In the genomic region with DNA sequence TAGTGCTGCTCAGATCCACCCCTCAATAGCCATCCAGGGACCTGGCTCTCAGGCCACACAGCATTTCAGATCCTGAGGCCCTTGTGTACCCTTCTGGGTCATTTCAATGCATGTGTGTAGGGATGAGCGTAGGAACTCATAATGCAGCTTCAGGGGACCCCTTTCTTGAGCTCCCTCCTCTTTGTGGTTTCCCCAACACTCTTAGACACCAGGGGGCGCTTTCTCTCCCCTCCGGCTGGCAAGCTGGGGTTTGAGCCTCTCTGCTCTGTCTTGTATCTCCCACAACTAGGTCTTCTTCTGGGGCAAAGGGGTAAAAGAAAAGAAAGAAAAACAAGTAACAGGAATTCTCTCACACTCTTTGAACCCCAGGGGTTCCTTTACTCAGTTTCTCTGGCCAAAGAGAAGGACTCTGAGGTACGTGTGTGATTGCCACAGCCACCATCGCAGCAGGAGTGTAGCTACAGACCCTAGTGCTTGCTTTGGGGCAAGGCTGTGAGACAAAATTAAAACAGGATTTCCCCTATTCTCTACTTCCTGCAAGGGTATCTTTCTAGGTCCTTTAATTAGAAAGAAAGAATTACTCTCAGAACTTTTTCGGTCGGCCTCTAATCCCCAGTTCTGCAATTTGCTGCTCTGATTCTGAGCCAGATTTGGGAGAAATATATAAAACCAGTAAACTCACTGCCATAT, we compare ENCODE assay signal across 8 cellular contexts. TPM values are rescaled to one million over a fixed set of nuclear protein-coding genes. Genes with fewer than 3 reads are reported as not detected.
DNase-seq lines count a peak whose midpoint lies in the region; ATAC-seq and TF ChIP-seq lines count a peak whose summit lies in the region.

No MANE protein-coding gene starts in this region.

- H3K27me3 ChIP-seq in GM23248 (replicated peaks; ENCODE audit: insufficient read depth) (no peaks in the 10 kb centered on the region), lung (ENCODE audit: control insufficient read depth, insufficient read depth) (no peaks in the 10 kb centered on the region)

- no peaks in the 10 kb centered on the region for H3K9me3 ChIP-seq in GM23248 (ENCODE audit: low read depth)
- H3K9me3 ChIP-seq in lung (ENCODE audit: control insufficient read depth in 2 of 2, insufficient read depth in 1 of 2, low read length in 1 of 2) = no peaks in the 10 kb centered on the region

- peak; percentile 27 for TF ChIP-seq CTCF in lung (IDR thresholded peaks at IDR 0.05; ENCODE audit: control extremely low read depth, extremely low read depth)

- peaks cover 5% of the 10 kb centered on the region for H3K27me3 Mint-ChIP-seq in T-helper 2 cell treated with Interferon-gamma antibody and Interleukin-4, amounts not matched to agents 5 μg/mL and 100 μg/mL, for 36 hours (ENCODE audit: low read depth)
- H3K27me3 Mint-ChIP-seq in stimulated activated memory B cell treated with anti-CD40 and anti-IgM and Interleukin-4, amounts not matched to agents 10 μg/mL and 1 μg/mL and 100 μg/mL, for 72 hours = no peaks in the 10 kb centered on the region

- no peak overlapping the region for H3K27ac Mint-ChIP-seq in T-helper 2 cell treated with Interferon-gamma antibody and Interleukin-4, amounts not matched to agents 5 μg/mL and 100 μg/mL, for 36 hours
- H3K27ac Mint-ChIP-seq in stimulated activated memory B cell treated with anti-CD40 and anti-IgM and Interleukin-4, amounts not matched to agents 10 μg/mL and 1 μg/mL and 100 μg/mL, for 72 hours = peak overlapping the region; percentile 85

- H4K20me1 ChIP-seq in GM23248 (ENCODE audit: insufficient read depth) = no peaks in the 10 kb centered on the region

- ATAC-seq in lung (ENCODE audit: insufficient read depth, low FRiP score) = peak; percentile 75
- peak; percentile 89 for ATAC-seq in stimulated activated memory B cell treated with anti-CD40 and anti-IgM and Interleukin-4, amounts not matched to agents 10 μg/mL and 1 μg/mL and 100 μg/mL, for 72 hours

- H3K9ac ChIP-seq in GM23248 = no peak overlapping the region

- H3K4me2 ChIP-seq in GM23248 (ENCODE audit: unreplicated experiment) = no peak overlapping the region

- H3K27ac ChIP-seq in GM23248 = no peak overlapping the region
- H3K27ac ChIP-seq in cingulate gyrus (ENCODE audit: low read depth, low read length) = peak overlapping the region; percentile 78
- no peak overlapping the region for H3K27ac ChIP-seq in lung (ENCODE audit: low read depth in 1 of 2, low read length in 1 of 2)

- peak; percentile 2 for DNase-seq in NK-92 treated with Interleukin-12 subunit alpha and Interleukin-12 subunit beta, amount 100 ng/mL, for 24 hours (lab: John Stamatoyannopoulos, UW)
- DNase-seq in NK-92 (lab: John Stamatoyannopoulos, UW; ENCODE audit: unreplicated experiment) (no peak), GM23248 (peak; percentile 66), Kasumi-1 (lab: John Stamatoyannopoulos, UW) (peak; percentile 62 to 69), lung (ENCODE audit: low spot score) (peak; percentile 65)
- DNase-seq in T-helper 2 cell treated with Interferon-gamma antibody and Interleukin-4, amounts not matched to agents 5 μg/mL and 100 μg/mL, for 36 hours (ENCODE audit: low spot score) = peak; percentile 10

- no peak overlapping the region for H3K4me3 ChIP-seq in GM23248
- H3K4me3 ChIP-seq in lung = no peak overlapping the region

- H3K4me1 ChIP-seq in GM23248 (ENCODE audit: insufficient read depth) (peaks cover 7% of the 10 kb centered on the region), lung (ENCODE audit: control insufficient read depth in 2 of 2, insufficient read depth in 2 of 2, low read length in 2 of 2) (peaks cover 0 to 2% of the 10 kb centered on the region in 2 donors)

- no peaks in the 10 kb centered on the region for H3K36me3 Mint-ChIP-seq in T-helper 2 cell treated with Interferon-gamma antibody and Interleukin-4, amounts not matched to agents 5 μg/mL and 100 μg/mL, for 36 hours (ENCODE audit: low read depth)
- H3K36me3 Mint-ChIP-seq in stimulated activated memory B cell treated with anti-CD40 and anti-IgM and Interleukin-4, amounts not matched to agents 10 μg/mL and 1 μg/mL and 100 μg/mL, for 72 hours = no peaks in the 10 kb centered on the region

- in situ Hi-C loops in GM23248 (cut with MboI) = no loop called here

- H3K4me3 Mint-ChIP-seq in T-helper 2 cell treated with Interferon-gamma antibody and Interleukin-4, amounts not matched to agents 5 μg/mL and 100 μg/mL, for 36 hours = no peak overlapping the region
- H3K4me3 Mint-ChIP-seq in stimulated activated memory B cell treated with anti-CD40 and anti-IgM and Interleukin-4, amounts not matched to agents 10 μg/mL and 1 μg/mL and 100 μg/mL, for 72 hours = peak overlapping the region; percentile 70

- no peaks in the 10 kb centered on the region for H3K36me3 ChIP-seq in GM23248 (ENCODE audit: low read depth)
- peaks cover 9 to 14% of the 10 kb centered on the region in 2 donors for H3K36me3 ChIP-seq in lung (ENCODE audit: control insufficient read depth in 2 of 2, insufficient read depth in 2 of 2, low read length in 2 of 2)

- no peaks in the 10 kb centered on the region for H3K79me2 ChIP-seq in GM23248 (ENCODE audit: insufficient read depth)

- no peak overlapping the region for H2AFZ ChIP-seq in GM23248

- peaks cover 7% of the 10 kb centered on the region; the same call in 1 of the 2 replicates for H3F3A ChIP-seq in GM23248 (ENCODE audit: insufficient read depth)

- WGBS in GM23248 (ENCODE audit: low coverage in 1 of 2, low lambda C conversion rate in 2 of 2, missing lambda C conversion rate in 2 of 2), 2 experiments = 67 to 70% methylated on average over 7 of the region's 7 CpGs
- 74 to 77% methylated on average over 7 of the region's 7 CpGs for WGBS in lung, 2 donors

- no peaks in the 10 kb centered on the region for H3K9me3 Mint-ChIP-seq in T-helper 2 cell treated with Interferon-gamma antibody and Interleukin-4, amounts not matched to agents 5 μg/mL and 100 μg/mL, for 36 hours
- no peaks in the 10 kb centered on the region for H3K9me3 Mint-ChIP-seq in stimulated activated memory B cell treated with anti-CD40 and anti-IgM and Interleukin-4, amounts not matched to agents 10 μg/mL and 1 μg/mL and 100 μg/mL, for 72 hours

- no peaks in the 10 kb centered on the region for H3K9me2 ChIP-seq in GM23248 (ENCODE audit: insufficient read depth)

- no peaks in the 10 kb centered on the region for H3K4me1 Mint-ChIP-seq in T-helper 2 cell treated with Interferon-gamma antibody and Interleukin-4, amounts not matched to agents 5 μg/mL and 100 μg/mL, for 36 hours (ENCODE audit: low read depth)
- H3K4me1 Mint-ChIP-seq in stimulated activated memory B cell treated with anti-CD40 and anti-IgM and Interleukin-4, amounts not matched to agents 10 μg/mL and 1 μg/mL and 100 μg/mL, for 72 hours = peaks cover 15% of the 10 kb centered on the region

RNA-seq across cellular contexts. Expression of a gene that starts 38.0 kb away (rescaled TPM):
- 2.9 and 4.9 TPM in 2 replicates for total RNA-seq in GM23248 (2014; rRNA removed; shearing (Covaris generic))
- polyA plus RNA-seq in GM23248 (2016; fragmentation: Nextera tagmentation; extraction: Ambion mirVana) (3.6 and 4.5 TPM in 2 replicates), lung (under 1 TPM; 0.39 to 0.91 TPM)
- total RNA-seq in lung = 1 to 10 TPM in 1 of 2 donors, under 1 TPM in 1; 0.98 to 1.6 TPM
